ENCODE assay signal across 8 cellular contexts in genomic region chr17:50397919-50398285, GRCh38. TPM values are rescaled to one million over a fixed set of nuclear protein-coding genes. Genes with fewer than 3 reads are reported as not detected.
DNase-seq lines count a peak whose midpoint lies in the region; ATAC-seq and TF ChIP-seq lines count a peak whose summit lies in the region.

No MANE protein-coding gene starts in this region.

- H3K27ac ChIP-seq in BLaER1 = no peak overlapping the region; the same call in 1 of the 2 replicates
- peak overlapping the region in 3 of 5 donors; percentile 91 to 97 (median 96) for H3K27ac ChIP-seq in adrenal gland
- peak overlapping the region; percentile 93 for H3K27ac ChIP-seq in naive thymus-derived CD4-positive, alpha-beta T cell (ENCODE audit: low read depth, low read length)

- peak overlapping the region; percentile 81; the same call in 1 of the 2 replicates for H3K4me3 ChIP-seq in BLaER1
- peak overlapping the region in 1 of 4 donors; percentile 90 for H3K4me3 ChIP-seq in adrenal gland
- H3K4me3 ChIP-seq in naive thymus-derived CD4-positive, alpha-beta T cell (ENCODE audit: low read length) = peak overlapping the region; percentile 69

- intact Hi-C loops in adrenal gland (cut with DNase I) = loop anchor here in 1 of 2 donors (5.0 kb wide), 1 partner anchor 36 kb away; no protein-coding TSS in a partner anchor
- intact Hi-C loops in naive thymus-derived CD4-positive, alpha-beta T cell (cut with micrococcal nuclease) = loop anchor here (1.0 to 10.0 kb wide), 10 partner anchors 23 to 307 kb away; partner anchors contain the start of genes ACSF2 (in 2 of the 2), EME1 (in 2 of the 2), MRPL27 (in 2 of the 2) and ANKRD40 (in 1 of the 2)

- H4K20me1 ChIP-seq in BLaER1 = peaks cover 43% of the 10 kb centered on the region

- peak overlapping the region; percentile 94 for H3K27ac Mint-ChIP-seq in HFFc6
- peak overlapping the region; percentile 82 to 96 (median 89) for H3K27ac Mint-ChIP-seq in naive thymus-derived CD4-positive, alpha-beta T cell

- no peaks in the 10 kb centered on the region for H3K27me3 ChIP-seq in BLaER1
- no peaks in the 10 kb centered on the region for H3K27me3 ChIP-seq in adrenal gland
- H3K27me3 ChIP-seq in naive thymus-derived CD4-positive, alpha-beta T cell (ENCODE audit: control insufficient read depth in 2 of 2, insufficient read depth in 2 of 2, low read length in 2 of 2) = no peaks in the 10 kb centered on the region

- CTCF ChIA-PET in naive thymus-derived CD4-positive, alpha-beta T cell (lab: Charles Lee) = interaction anchor here (0.7 to 5.0 kb wide), 14 partner anchors 10 to 304 kb away, joined by 3 to 44 read pairs (median 4); partner anchors contain the start of gene XYLT2

- no peak for TF ChIP-seq POLR2A in adrenal gland (IDR thresholded peaks at IDR 0.05)

- POLR2A ChIA-PET in naive thymus-derived CD4-positive, alpha-beta T cell (lab: Charles Lee) = interaction anchor here (0.6 to 2.9 kb wide), 12 partner anchors 9 to 82 kb away, joined by 3 to 16 read pairs (median 6); partner anchors contain the start of genes ACSF2, EME1, MRPL27 and XYLT2

- peaks cover 30% of the 10 kb centered on the region for H3K36me3 ChIP-seq in BLaER1
- peaks cover 0 to 19% of the 10 kb centered on the region in 2 donors for H3K36me3 ChIP-seq in adrenal gland (replicated peaks in 1 of 2)
- H3K36me3 ChIP-seq in naive thymus-derived CD4-positive, alpha-beta T cell (ENCODE audit: control insufficient read depth in 2 of 3, insufficient read depth in 3 of 3, low read length in 3 of 3) = peaks cover 0 to 28% (median 2%) of the 10 kb centered on the region in 3 experiments

- H3K9me3 Mint-ChIP-seq in HFFc6 = no peaks in the 10 kb centered on the region
- H3K9me3 Mint-ChIP-seq in naive thymus-derived CD4-positive, alpha-beta T cell = peaks cover 0 to 4% (median 0%) of the 10 kb centered on the region in 11 donors

- peaks cover 37% of the 10 kb centered on the region for H3K36me3 Mint-ChIP-seq in HFFc6 (ENCODE audit: low read depth)
- H3K36me3 Mint-ChIP-seq in naive thymus-derived CD4-positive, alpha-beta T cell = peaks cover 11 to 24% (median 12%) of the 10 kb centered on the region in 5 donors

- H3K9me3 ChIP-seq in BLaER1 = peaks cover 19% of the 10 kb centered on the region
- H3K9me3 ChIP-seq in adrenal gland (replicated peaks in 1 of 3) = no peaks in the 10 kb centered on the region
- no peaks in the 10 kb centered on the region for H3K9me3 ChIP-seq in naive thymus-derived CD4-positive, alpha-beta T cell (ENCODE audit: control insufficient read depth in 2 of 3, low read length in 3 of 3)

- ATAC-seq in naive thymus-derived CD4-positive, alpha-beta T cell = no peak
- ATAC-seq in HG03039 (IDR thresholded peaks at IDR 0.05; ENCODE audit: unreplicated experiment) = no peak
- ATAC-seq in GM18517 (IDR thresholded peaks at IDR 0.05; ENCODE audit: unreplicated experiment) = no peak

- peaks cover 24% of the 10 kb centered on the region for H3K4me1 ChIP-seq in BLaER1
- peaks cover 20 to 33% of the 10 kb centered on the region in 2 donors for H3K4me1 ChIP-seq in adrenal gland (replicated peaks in 1 of 2)
- H3K4me1 ChIP-seq in naive thymus-derived CD4-positive, alpha-beta T cell (ENCODE audit: control insufficient read depth in 2 of 2, insufficient read depth in 2 of 2, low read length in 2 of 2) = peaks cover 15 to 18% of the 10 kb centered on the region in 2 donors

- H3K4me1 Mint-ChIP-seq in HFFc6 (ENCODE audit: low read depth) = peaks cover 32% of the 10 kb centered on the region
- peaks cover 21 to 43% (median 34%) of the 10 kb centered on the region in 7 donors for H3K4me1 Mint-ChIP-seq in naive thymus-derived CD4-positive, alpha-beta T cell

- peak overlapping the region; percentile 95 for H3K9ac ChIP-seq in BLaER1

- DNase-seq in HFFc6 = no peak
- no peak for DNase-seq in adrenal gland
- no peak for DNase-seq in naive thymus-derived CD4-positive, alpha-beta T cell
- no peak for DNase-seq in KBM-7
- DNase-seq in NCI-H2196 treated with DMSO at 0.1 percent for 48 hours (lab: John Stamatoyannopoulos, UW; ENCODE audit: unreplicated experiment) = no peak

- H3K4me2 ChIP-seq in BLaER1 = peak overlapping the region; percentile 96

- peak overlapping the region; percentile 97 for H3K4me3 Mint-ChIP-seq in HFFc6
- peak overlapping the region; percentile 78 to 99 (median 92) for H3K4me3 Mint-ChIP-seq in naive thymus-derived CD4-positive, alpha-beta T cell

- TF ChIP-seq CTCF in HFFc6 (IDR thresholded peaks at IDR 0.05) (no peak), adrenal gland (IDR thresholded peaks at IDR 0.05) (no peak)

- 58 to 62% (median 60%) methylated on average over 9 of the region's 9 CpGs for WGBS in adrenal gland, 4 donors

- peaks cover 4% of the 10 kb centered on the region for H3K27me3 Mint-ChIP-seq in HFFc6 (ENCODE audit: insufficient read depth)
- no peaks in the 10 kb centered on the region for H3K27me3 Mint-ChIP-seq in naive thymus-derived CD4-positive, alpha-beta T cell

- in situ Hi-C loops in KBM-7 (cut with MboI; ENCODE audit: low pct_unique_long_range_greater_than_20kb, low sequenced_read_pairs) = no loop called here

RNA-seq across cellular contexts. Expression of gene LRRC59, which starts 0.6 kb away (rescaled TPM):
- 100 to 1,000 TPM; 214 to 272 (median 261) TPM for total RNA-seq in HFFc6 (2021; fragmentation: NEBNext Ultra II Directional; extraction: Animal tissue kit (Norgen Biotek cat#: 25700))
- 100 to 1,000 TPM in 6 of 8 donors, 10 to 100 TPM in 2; 88.6 to 337 (median 110) TPM for total RNA-seq in adrenal gland
- 100 to 1,000 TPM in 1 of 3 donors, 10 to 100 TPM in 2; 38.0 to 305 (median 49.3) TPM for polyA plus RNA-seq in adrenal gland
- total RNA-seq in naive thymus-derived CD4-positive, alpha-beta T cell = 10 to 100 TPM; 27.6 to 67.1 (median 42.4) TPM
- polyA plus RNA-seq in naive thymus-derived CD4-positive, alpha-beta T cell = 10 to 100 TPM; 13.4 to 15.2 TPM

RNA-seq across cellular contexts. Expression of gene EME1, which starts 24.9 kb away (rescaled TPM):
- 1 to 10 TPM; 3.3 to 7.7 (median 6.5) TPM for total RNA-seq in HFFc6 (2021; fragmentation: NEBNext Ultra II Directional; extraction: Animal tissue kit (Norgen Biotek cat#: 25700))
- total RNA-seq in adrenal gland = 1 to 10 TPM in 2 of 8 donors, under 1 TPM in 6; 0.18 to 1.2 (median 0.50) TPM
- 1 to 10 TPM in 1 of 3 donors, under 1 TPM in 2; 0.48 to 1.5 (median 0.84) TPM for polyA plus RNA-seq in adrenal gland
- total RNA-seq in naive thymus-derived CD4-positive, alpha-beta T cell = 10 to 100 TPM in 1 of 5 experiments, 1 to 10 TPM in 3, under 1 TPM in 1; 0.61 to 17.5 (median 2.2) TPM
- polyA plus RNA-seq in naive thymus-derived CD4-positive, alpha-beta T cell = not detected

RNA-seq across cellular contexts. Expression of gene MRPL27, which starts 24.9 kb away (rescaled TPM):
- total RNA-seq in HFFc6 (2021; fragmentation: NEBNext Ultra II Directional; extraction: Animal tissue kit (Norgen Biotek cat#: 25700)) = 10 to 100 TPM; 70.0 to 78.7 (median 75.0) TPM
- 100 to 1,000 TPM in 2 of 8 donors, 10 to 100 TPM in 6; 75.0 to 130 (median 89.3) TPM for total RNA-seq in adrenal gland
- 100 to 1,000 TPM in 2 of 3 donors, 10 to 100 TPM in 1; 96.4 to 287 (median 159) TPM for polyA plus RNA-seq in adrenal gland
- total RNA-seq in naive thymus-derived CD4-positive, alpha-beta T cell = 10 to 100 TPM; 29.5 to 64.7 (median 32.0) TPM
- 10 to 100 TPM; 47.0 to 51.3 TPM for polyA plus RNA-seq in naive thymus-derived CD4-positive, alpha-beta T cell

RNA-seq across cellular contexts. Expression of gene ACSF2, which starts 28.1 kb away (rescaled TPM):
- total RNA-seq in HFFc6 (2021; fragmentation: NEBNext Ultra II Directional; extraction: Animal tissue kit (Norgen Biotek cat#: 25700)) = 10 to 100 TPM; 15.3 to 23.3 (median 17.5) TPM
- total RNA-seq in adrenal gland = 100 to 1,000 TPM in 7 of 8 donors, 10 to 100 TPM in 1; 92.1 to 434 (median 196) TPM
- 100 to 1,000 TPM in 2 of 3 donors, 10 to 100 TPM in 1; 92.5 to 306 (median 253) TPM for polyA plus RNA-seq in adrenal gland
- 10 to 100 TPM; 20.1 to 36.2 (median 22.9) TPM for total RNA-seq in naive thymus-derived CD4-positive, alpha-beta T cell
- 1 to 10 TPM; 2.2 to 2.6 TPM for polyA plus RNA-seq in naive thymus-derived CD4-positive, alpha-beta T cell

RNA-seq across cellular contexts. Expression of gene XYLT2, which starts 52.0 kb away (rescaled TPM):
- total RNA-seq in HFFc6 (2021; fragmentation: NEBNext Ultra II Directional; extraction: Animal tissue kit (Norgen Biotek cat#: 25700)) = 10 to 100 TPM; 38.9 to 47.1 (median 43.2) TPM
- total RNA-seq in adrenal gland = 10 to 100 TPM; 14.7 to 40.3 (median 33.5) TPM
- polyA plus RNA-seq in adrenal gland = 10 to 100 TPM in 2 of 3 donors, 1 to 10 TPM in 1; 4.6 to 29.8 (median 16.2) TPM
- total RNA-seq in naive thymus-derived CD4-positive, alpha-beta T cell = 10 to 100 TPM; 18.6 to 43.7 (median 34.1) TPM
- 10 to 100 TPM in 1 of 2 donors, 1 to 10 TPM in 1; 8.0 to 21.1 TPM for polyA plus RNA-seq in naive thymus-derived CD4-positive, alpha-beta T cell
